Comparison of ENCODE assay signal across 20 cellular contexts in the genomic region with DNA sequence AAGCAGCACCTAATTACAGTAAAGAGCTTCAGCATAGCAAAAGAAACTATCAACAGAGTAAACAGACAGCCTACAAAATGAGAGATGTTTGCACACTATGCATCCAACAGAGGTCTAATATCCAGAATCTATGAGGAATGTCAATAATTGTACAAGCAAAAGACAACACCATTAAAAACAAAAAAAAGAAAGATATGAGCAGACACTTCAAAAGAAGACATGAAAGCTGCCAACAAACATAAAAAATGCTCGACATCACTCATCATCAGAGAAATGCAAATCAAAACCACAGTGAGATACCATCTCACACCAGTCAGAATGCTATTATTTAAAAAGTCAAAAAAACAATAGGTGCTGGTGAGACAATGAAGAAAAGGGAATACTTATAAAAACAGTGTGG.
"Had no signal": no experiment of that assay in that cellular context is flagged by ENCODE, and none has a peak within 500 bp of the region (broad histone marks: within the 10 kb centered on the region; RNA-seq: fewer than 3 reads in every experiment).

No MANE protein-coding gene starts in this region.

- H3K4me3 Mint-ChIP-seq: activated CD4-positive, alpha-beta T cell treated with anti-CD3 and anti-CD28 coated beads, Interleukin-2, amount 10 ng/mL, durations not matched to agents 7 days and 5 days; activated T-cell treated with anti-CD3 and anti-CD28 coated beads, Interleukin-2, amount 50 U/mL, for 72 hours; mesothelial cell of epicardium; nephron; stimulated activated naive B cell treated with anti-CD40 and anti-IgM and Interleukin-4, amounts not matched to agents 10 μg/mL and 1 μg/mL and 100 μg/mL, for 72 hours had no signal

- ATAC-seq: esophagus mucosa; gastrocnemius medialis; left lung; stimulated activated naive B cell treated with anti-CD40 and anti-IgM and Interleukin-4, amounts not matched to agents 10 μg/mL and 1 μg/mL and 100 μg/mL, for 72 hours; upper lobe of right lung had no signal

- H3K36me3 Mint-ChIP-seq: activated naive CD4-positive, alpha-beta T cell treated with anti-CD3 and anti-CD28 coated beads, Interleukin-2, amount 50 U/mL, for 72 hours; stimulated activated naive B cell treated with anti-CD40 and anti-IgM and Interleukin-4, amounts not matched to agents 10 μg/mL and 1 μg/mL and 100 μg/mL, for 72 hours had no signal

- FAIRE-seq: astrocyte had no signal

- DNase-seq: activated CD4-positive, alpha-beta T cell treated with anti-CD3 and anti-CD28 coated beads, Interleukin-2, amount 10 ng/mL, durations not matched to agents 7 days and 5 days; activated CD8-positive, alpha-beta memory T cell treated with anti-CD3 and anti-CD28 coated beads for 24 hours; activated gamma-delta T cell treated with Interleukin-2 at 50 U/mL for 16 hours; activated T-cell treated with anti-CD3 and anti-CD28 coated beads, Interleukin-2, amount 50 U/mL, for 72 hours; adrenal gland; cerebellar nuclear complex; cortex of kidney; gastrocnemius medialis; head of caudate nucleus; left lung; sigmoid colon; spleen; stimulated activated CD4-positive, alpha-beta T cell treated with anti-CD3 and anti-CD28 coated beads, Interleukin-4, amount 100 ng/mL, for 4 hours; stimulated activated naive B cell treated with anti-CD40 and anti-IgM and Interleukin-4, amounts not matched to agents 10 μg/mL and 1 μg/mL and 100 μg/mL, for 72 hours; upper lobe of right lung had no signal

- H3K9me3 Mint-ChIP-seq: activated CD4-positive, alpha-beta T cell treated with anti-CD3 and anti-CD28 coated beads, Interleukin-2, amount 10 ng/mL, durations not matched to agents 7 days and 5 days had no signal

- H3K27me3 Mint-ChIP-seq: activated CD4-positive, alpha-beta T cell treated with anti-CD3 and anti-CD28 coated beads, Interleukin-2, amount 10 ng/mL, durations not matched to agents 7 days and 5 days; stimulated activated naive B cell treated with anti-CD40 and anti-IgM and Interleukin-4, amounts not matched to agents 10 μg/mL and 1 μg/mL and 100 μg/mL, for 72 hours had no signal

- H3K27ac Mint-ChIP-seq: activated CD4-positive, alpha-beta T cell treated with anti-CD3 and anti-CD28 coated beads, Interleukin-2, amount 10 ng/mL, durations not matched to agents 7 days and 5 days; activated naive CD4-positive, alpha-beta T cell treated with anti-CD3 and anti-CD28 coated beads, Interleukin-2, amount 50 U/mL, for 72 hours; activated T-cell treated with anti-CD3 and anti-CD28 coated beads, Interleukin-2, amount 50 U/mL, for 72 hours; mesothelial cell of epicardium; nephron; stimulated activated naive B cell treated with anti-CD40 and anti-IgM and Interleukin-4, amounts not matched to agents 10 μg/mL and 1 μg/mL and 100 μg/mL, for 72 hours had no signal

- H3K4me1 Mint-ChIP-seq: activated CD4-positive, alpha-beta T cell treated with anti-CD3 and anti-CD28 coated beads, Interleukin-2, amount 10 ng/mL, durations not matched to agents 7 days and 5 days; stimulated activated naive B cell treated with anti-CD40 and anti-IgM and Interleukin-4, amounts not matched to agents 10 μg/mL and 1 μg/mL and 100 μg/mL, for 72 hours had no signal
